In the genomic region with DNA sequence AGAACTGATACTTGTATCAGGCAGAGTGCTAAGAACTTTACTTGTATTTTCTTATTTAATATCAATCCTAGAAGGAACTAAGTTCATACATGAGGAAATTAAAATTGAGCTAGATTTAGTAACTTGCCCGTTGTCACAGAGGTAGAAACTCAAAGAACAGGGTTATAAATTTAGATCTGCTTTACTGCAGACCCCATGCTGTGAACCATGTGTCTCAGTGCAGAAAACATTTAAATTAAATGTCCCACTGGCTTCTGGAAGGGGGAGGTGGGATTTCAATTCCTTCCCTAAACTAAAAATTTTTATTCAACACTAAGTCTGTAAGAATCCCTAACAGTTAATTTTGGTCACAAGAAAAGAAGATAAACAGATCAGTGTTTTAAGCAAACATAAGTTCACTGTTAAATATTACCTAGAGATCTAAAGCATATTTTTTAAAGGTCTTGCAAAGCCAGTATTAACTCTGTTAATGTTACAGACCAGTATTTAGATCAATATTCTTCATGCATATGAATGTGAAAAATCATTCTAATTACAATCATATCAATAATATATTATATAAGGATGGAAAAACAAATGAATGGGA, we compare ENCODE assay signal across 1 cellular context.
TF ChIP-seq lines count a peak whose summit lies in the region.

No MANE protein-coding gene starts in this region.

TF ChIP-seq in GM12878, 131 proteins besides CTCF, POLR2A, EP300 and RAD21:
- no peak for TF ChIP-seq ZNF207 (IDR thresholded peaks at IDR 0.05; ENCODE audit: borderline replicate concordance)
- TF ChIP-seq TCF7 (IDR thresholded peaks at IDR 0.05; ENCODE audit: borderline replicate concordance) = no peak
- no peak for TF ChIP-seq IKZF2 (IDR thresholded peaks at IDR 0.05)
